Comparison of ENCODE assay signal across 1 cellular context in the genomic region with DNA sequence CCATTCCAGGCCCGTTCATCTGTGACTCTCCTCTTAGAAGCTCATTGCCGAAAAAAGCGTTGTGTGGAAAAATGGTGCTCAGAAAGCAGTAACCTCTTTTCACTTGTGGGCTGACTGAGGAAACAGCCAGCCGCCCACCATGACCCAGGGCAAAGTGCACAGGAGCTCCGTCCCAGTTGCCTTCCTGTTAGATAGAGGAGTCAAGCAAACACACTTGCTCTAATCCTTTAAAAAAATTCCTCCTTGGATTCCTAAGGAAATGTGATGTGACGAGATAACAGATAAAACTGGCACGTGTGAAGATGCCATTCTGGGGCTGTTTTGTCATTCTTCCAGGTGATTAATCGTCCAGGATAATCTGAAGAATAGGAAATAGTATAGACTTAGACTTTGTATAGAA.
TF ChIP-seq lines count a peak whose summit lies in the region.

No MANE protein-coding gene starts in this region.

TF ChIP-seq in WTC11, 78 proteins besides CTCF, POLR2A, EP300 and RAD21 (continued from another document):
- TF ChIP-seq, protein P1, sequence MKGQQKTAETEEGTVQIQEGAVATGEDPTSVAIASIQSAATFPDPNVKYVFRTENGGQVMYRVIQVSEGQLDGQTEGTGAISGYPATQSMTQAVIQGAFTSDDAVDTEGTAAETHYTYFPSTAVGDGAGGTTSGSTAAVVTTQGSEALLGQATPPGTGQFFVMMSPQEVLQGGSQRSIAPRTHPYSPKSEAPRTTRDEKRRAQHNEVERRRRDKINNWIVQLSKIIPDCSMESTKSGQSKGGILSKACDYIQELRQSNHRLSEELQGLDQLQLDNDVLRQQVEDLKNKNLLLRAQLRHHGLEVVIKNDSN (CRISPR knock-in tag; IDR thresholded peaks at IDR 0.05): no peak
- TF ChIP-seq, protein P2, sequence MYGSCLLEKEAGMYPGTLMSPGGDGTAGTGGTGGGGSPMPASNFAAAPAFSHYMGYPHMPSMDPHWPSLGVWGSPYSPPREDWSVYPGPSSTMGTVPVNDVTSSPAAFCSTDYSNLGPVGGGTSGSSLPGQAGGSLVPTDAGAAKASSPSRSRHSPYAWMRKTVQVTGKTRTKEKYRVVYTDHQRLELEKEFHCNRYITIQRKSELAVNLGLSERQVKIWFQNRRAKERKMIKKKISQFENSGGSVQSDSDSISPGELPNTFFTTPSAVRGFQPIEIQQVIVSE (CRISPR knock-in tag; IDR thresholded peaks at IDR 0.05; ENCODE audit: borderline replicate concordance): no peak
- TF ChIP-seq ZNF396 (CRISPR knock-in tag; IDR thresholded peaks at IDR 0.05; ENCODE audit: borderline replicate concordance) (no peak), ZNF671 (CRISPR knock-in tag; IDR thresholded peaks at IDR 0.05) (no peak), ESRRA (CRISPR knock-in tag; IDR thresholded peaks at IDR 0.05; ENCODE audit: borderline replicate concordance) (no peak), ZNF416 (CRISPR knock-in tag; IDR thresholded peaks at IDR 0.05) (no peak), GTF2I (CRISPR knock-in tag; conservative IDR thresholded peaks at IDR 0.05) (no peak)
- TF ChIP-seq, protein P3, sequence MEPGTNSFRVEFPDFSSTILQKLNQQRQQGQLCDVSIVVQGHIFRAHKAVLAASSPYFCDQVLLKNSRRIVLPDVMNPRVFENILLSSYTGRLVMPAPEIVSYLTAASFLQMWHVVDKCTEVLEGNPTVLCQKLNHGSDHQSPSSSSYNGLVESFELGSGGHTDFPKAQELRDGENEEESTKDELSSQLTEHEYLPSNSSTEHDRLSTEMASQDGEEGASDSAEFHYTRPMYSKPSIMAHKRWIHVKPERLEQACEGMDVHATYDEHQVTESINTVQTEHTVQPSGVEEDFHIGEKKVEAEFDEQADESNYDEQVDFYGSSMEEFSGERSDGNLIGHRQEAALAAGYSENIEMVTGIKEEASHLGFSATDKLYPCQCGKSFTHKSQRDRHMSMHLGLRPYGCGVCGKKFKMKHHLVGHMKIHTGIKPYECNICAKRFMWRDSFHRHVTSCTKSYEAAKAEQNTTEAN (CRISPR knock-in tag; IDR thresholded peaks at IDR 0.05): no peak
- TF ChIP-seq, protein P4, sequence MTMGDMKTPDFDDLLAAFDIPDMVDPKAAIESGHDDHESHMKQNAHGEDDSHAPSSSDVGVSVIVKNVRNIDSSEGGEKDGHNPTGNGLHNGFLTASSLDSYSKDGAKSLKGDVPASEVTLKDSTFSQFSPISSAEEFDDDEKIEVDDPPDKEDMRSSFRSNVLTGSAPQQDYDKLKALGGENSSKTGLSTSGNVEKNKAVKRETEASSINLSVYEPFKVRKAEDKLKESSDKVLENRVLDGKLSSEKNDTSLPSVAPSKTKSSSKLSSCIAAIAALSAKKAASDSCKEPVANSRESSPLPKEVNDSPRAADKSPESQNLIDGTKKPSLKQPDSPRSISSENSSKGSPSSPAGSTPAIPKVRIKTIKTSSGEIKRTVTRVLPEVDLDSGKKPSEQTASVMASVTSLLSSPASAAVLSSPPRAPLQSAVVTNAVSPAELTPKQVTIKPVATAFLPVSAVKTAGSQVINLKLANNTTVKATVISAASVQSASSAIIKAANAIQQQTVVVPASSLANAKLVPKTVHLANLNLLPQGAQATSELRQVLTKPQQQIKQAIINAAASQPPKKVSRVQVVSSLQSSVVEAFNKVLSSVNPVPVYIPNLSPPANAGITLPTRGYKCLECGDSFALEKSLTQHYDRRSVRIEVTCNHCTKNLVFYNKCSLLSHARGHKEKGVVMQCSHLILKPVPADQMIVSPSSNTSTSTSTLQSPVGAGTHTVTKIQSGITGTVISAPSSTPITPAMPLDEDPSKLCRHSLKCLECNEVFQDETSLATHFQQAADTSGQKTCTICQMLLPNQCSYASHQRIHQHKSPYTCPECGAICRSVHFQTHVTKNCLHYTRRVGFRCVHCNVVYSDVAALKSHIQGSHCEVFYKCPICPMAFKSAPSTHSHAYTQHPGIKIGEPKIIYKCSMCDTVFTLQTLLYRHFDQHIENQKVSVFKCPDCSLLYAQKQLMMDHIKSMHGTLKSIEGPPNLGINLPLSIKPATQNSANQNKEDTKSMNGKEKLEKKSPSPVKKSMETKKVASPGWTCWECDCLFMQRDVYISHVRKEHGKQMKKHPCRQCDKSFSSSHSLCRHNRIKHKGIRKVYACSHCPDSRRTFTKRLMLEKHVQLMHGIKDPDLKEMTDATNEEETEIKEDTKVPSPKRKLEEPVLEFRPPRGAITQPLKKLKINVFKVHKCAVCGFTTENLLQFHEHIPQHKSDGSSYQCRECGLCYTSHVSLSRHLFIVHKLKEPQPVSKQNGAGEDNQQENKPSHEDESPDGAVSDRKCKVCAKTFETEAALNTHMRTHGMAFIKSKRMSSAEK (CRISPR knock-in tag; IDR thresholded peaks at IDR 0.05; ENCODE audit: borderline replicate concordance): no peak
